Comparison of ENCODE assay signal across 1 cellular context in genomic region chr9:28014212-28014611, GRCh38.
TF ChIP-seq lines count a peak whose summit lies in the region.

No MANE protein-coding gene starts in this region.

TF ChIP-seq in SK-N-SH, 30 proteins besides CTCF, POLR2A, EP300 and RAD21 (continued from another document):
- no peak for TF ChIP-seq MAX (IDR thresholded peaks at IDR 0.05; ENCODE audit: low read depth)
